12 cellular contexts compared by ENCODE assay signal in genomic region chr1:180309338-180309737, GRCh38.
DNase-seq lines count a peak whose midpoint lies in the region; ATAC-seq and TF ChIP-seq lines count a peak whose summit lies in the region.
"Had no signal": no experiment of that assay in that cellular context is flagged by ENCODE, and none has a peak within 500 bp of the region (broad histone marks: within the 10 kb centered on the region; RNA-seq: fewer than 3 reads in every experiment).

No MANE protein-coding gene starts in this region.

- TF ChIP-seq EP300 in sigmoid colon (IDR thresholded peaks at IDR 0.05) = no peak

- no peak for TF ChIP-seq POLR2A in sigmoid colon (IDR thresholded peaks at IDR 0.05)

- H3K27me3 ChIP-seq in SJSA1 (replicated peaks) (no peaks in the 10 kb centered on the region), sigmoid colon (no peaks in the 10 kb centered on the region)
- H3K27me3 ChIP-seq: spleen had no signal

- intact Hi-C loops in sigmoid colon (cut with DNase I) = no loop called here

- DNase-seq in GM04504 (ENCODE audit: low read depth) (peak; percentile 33), SJSA1 (ENCODE audit: low read depth in 1 of 2, low spot score in 2 of 2) (peak in 1 of 2 experiments; percentile 48), fibroblast of pulmonary artery (ENCODE audit: low read depth) (peak; percentile 58), retinal pigment epithelial cell (ENCODE audit: low read depth) (peak; percentile 12), MV-4-11 (lab: John Stamatoyannopoulos, UW) (no peak), NCI-H526 treated with DMSO at 0.1 percent for 48 hours (lab: John Stamatoyannopoulos, UW) (no peak), sigmoid colon (no peak)
- DNase-seq: DMS79, SHP77 treated with DMSO at 0.1 percent for 48 hours had no signal

- H3K9me3 ChIP-seq in SJSA1 (replicated peaks) (no peaks in the 10 kb centered on the region; the same call in 1 of the 2 replicates), sigmoid colon (no peaks in the 10 kb centered on the region)

- WGBS in sigmoid colon, 2 donors = 83 to 97% methylated on average over 1 of the region's 1 CpG

- TF ChIP-seq CTCF in fibroblast of pulmonary artery (IDR thresholded peaks at IDR 0.05; ENCODE audit: low read length, missing control alignments) = no peak
- no peak for TF ChIP-seq CTCF in retinal pigment epithelial cell (conservative IDR thresholded peaks at IDR 0.05; ENCODE audit: low read depth, low read length)
- TF ChIP-seq CTCF in sigmoid colon (IDR thresholded peaks at IDR 0.05) = no peak

- no peak for ATAC-seq in GM19455 (IDR thresholded peaks at IDR 0.05; ENCODE audit: unreplicated experiment)
- ATAC-seq: activated CD4-positive, CD25-positive, alpha-beta regulatory T cell treated with anti-CD3 and anti-CD28 coated beads, Interleukin-2, amount 50 U/mL, for 24 hours had no signal

- H3K4me3 ChIP-seq in SJSA1 (no peak overlapping the region), fibroblast of pulmonary artery (replicated peaks; ENCODE audit: low read depth, low read length) (no peak overlapping the region), retinal pigment epithelial cell (ENCODE audit: low read length) (no peak overlapping the region), sigmoid colon (no peak overlapping the region)
- H3K4me3 ChIP-seq: spleen had no signal

- H3K27ac ChIP-seq in SJSA1 (peak overlapping the region; percentile 54), sigmoid colon (no peak overlapping the region)
- H3K27ac ChIP-seq: spleen had no signal

- peaks cover 35% of the 10 kb centered on the region for H3K4me1 ChIP-seq in SJSA1 (replicated peaks)
- no peaks in the 10 kb centered on the region for H3K4me1 ChIP-seq in sigmoid colon
- H3K4me1 ChIP-seq: spleen had no signal

- H3K36me3 ChIP-seq in SJSA1 = no peaks in the 10 kb centered on the region
- peaks cover 0 to 5% (median 0%) of the 10 kb centered on the region in 4 donors for H3K36me3 ChIP-seq in sigmoid colon

Comparison
In these comparisons a context has a peak if more than half of its experiments do, and no peak if none do; other contexts are left out.
1. DNase-seq: peak in GM04504 (single experiment), fibroblast of pulmonary artery (single experiment) and retinal pigment epithelial cell (single experiment); none in MV-4-11 (single experiment), NCI-H526 treated with DMSO at 0.1 percent for 48 hours (single experiment) and sigmoid colon (single experiment).